In the genomic region with DNA sequence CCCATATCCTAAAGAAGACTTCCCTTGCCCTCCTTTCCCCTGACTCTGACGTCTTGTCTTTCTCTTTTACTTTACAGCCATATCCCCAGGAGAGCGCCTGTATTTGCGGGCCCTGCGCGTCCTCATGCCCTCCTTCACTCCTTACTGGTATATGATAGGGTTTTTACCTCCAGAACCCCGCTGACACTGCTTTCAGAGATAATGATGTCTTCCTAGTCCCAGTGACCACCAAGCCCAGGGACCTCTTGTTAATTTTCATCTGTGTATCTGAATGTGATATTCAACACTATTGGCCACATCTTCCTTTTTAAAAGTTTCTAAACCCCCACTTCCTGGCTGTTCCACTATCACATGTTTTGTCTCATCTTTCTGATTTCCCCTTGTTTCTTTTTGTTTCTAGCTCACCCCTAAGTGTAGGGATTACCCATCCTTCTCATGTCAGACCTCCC, we compare ENCODE assay signal across 13 cellular contexts.
DNase-seq lines count a peak whose midpoint lies in the region; ATAC-seq lines count a peak whose summit lies in the region.
"Had no signal": no experiment of that assay in that cellular context is flagged by ENCODE, and none has a peak within 500 bp of the region (broad histone marks: within the 10 kb centered on the region; RNA-seq: fewer than 3 reads in every experiment).

No MANE protein-coding gene starts in this region.

- H3K9me3 Mint-ChIP-seq in activated CD4-positive, alpha-beta T cell treated with anti-CD3 and anti-CD28 coated beads, Interleukin-2, amount 10 ng/mL, durations not matched to agents 7 days and 5 days, result peaks cover 19% of the 10 kb centered on the region
- peaks cover 4% of the 10 kb centered on the region for H3K9me3 Mint-ChIP-seq in natural killer cell treated with Interleukin-12 subunit alpha and Interleukin-12 subunit beta and Interleukin-15 and Interleukin-18, amount 100 ng/mL, for 72 hours
- peaks cover 11% of the 10 kb centered on the region for H3K9me3 Mint-ChIP-seq in stimulated activated effector memory CD8-positive, alpha-beta T cell treated with anti-CD3 and anti-CD28 coated beads, Interleukin-12 subunit alpha, Interleukin-12 subunit beta, amount 100 ng/mL, for 72 hours

- POLR2A ChIA-PET in activated CD4-positive, alpha-beta T cell treated with anti-CD3 and anti-CD28 coated beads, Interleukin-2, amount 10 ng/mL, durations not matched to agents 7 days and 5 days (lab: Charles Lee), result no interaction called here

- ATAC-seq in GM19397 (IDR thresholded peaks at IDR 0.05; ENCODE audit: unreplicated experiment) (peak; percentile 34), T-helper 17 cell (peak; percentile 25)
- peak; percentile 38 to 73 for ATAC-seq in natural killer cell treated with Interleukin-12 subunit alpha and Interleukin-12 subunit beta and Interleukin-15 and Interleukin-18, amount 100 ng/mL, for 72 hours
- ATAC-seq in stimulated activated effector memory CD8-positive, alpha-beta T cell treated with anti-CD3 and anti-CD28 coated beads, Interleukin-12 subunit alpha, Interleukin-12 subunit beta, amount 100 ng/mL, for 72 hours, result no peak
- ATAC-seq: body of pancreas, Panc1 had no signal

- H3K4me1 Mint-ChIP-seq in activated CD4-positive, alpha-beta T cell treated with anti-CD3 and anti-CD28 coated beads, Interleukin-2, amount 10 ng/mL, durations not matched to agents 7 days and 5 days, result peaks cover 68% of the 10 kb centered on the region
- peaks cover 51% of the 10 kb centered on the region for H3K4me1 Mint-ChIP-seq in T-helper 17 cell
- peaks cover 62 to 63% of the 10 kb centered on the region in 2 donors for H3K4me1 Mint-ChIP-seq in natural killer cell treated with Interleukin-12 subunit alpha and Interleukin-12 subunit beta and Interleukin-15 and Interleukin-18, amount 100 ng/mL, for 72 hours (ENCODE audit: low read depth in 2 of 2)
- peaks cover 50% of the 10 kb centered on the region for H3K4me1 Mint-ChIP-seq in stimulated activated effector memory CD8-positive, alpha-beta T cell treated with anti-CD3 and anti-CD28 coated beads, Interleukin-12 subunit alpha, Interleukin-12 subunit beta, amount 100 ng/mL, for 72 hours
- H3K4me1 Mint-ChIP-seq: nephron had no signal

- CTCF ChIA-PET in activated CD4-positive, alpha-beta T cell treated with anti-CD3 and anti-CD28 coated beads, Interleukin-2, amount 10 ng/mL, durations not matched to agents 7 days and 5 days (lab: Charles Lee), result interaction anchor here (0.7 to 1.7 kb wide), 2 partner anchors 9 to 969 kb away, joined by 3 to 4 read pairs; no protein-coding TSS in a partner anchor

- H3K4me3 Mint-ChIP-seq in activated CD4-positive, alpha-beta T cell treated with anti-CD3 and anti-CD28 coated beads, Interleukin-2, amount 10 ng/mL, durations not matched to agents 7 days and 5 days, result no peak overlapping the region
- peak overlapping the region; percentile 47 for H3K4me3 Mint-ChIP-seq in T-helper 17 cell
- H3K4me3 Mint-ChIP-seq in natural killer cell treated with Interleukin-12 subunit alpha and Interleukin-12 subunit beta and Interleukin-15 and Interleukin-18, amount 100 ng/mL, for 72 hours, result peak overlapping the region; percentile 75
- H3K4me3 Mint-ChIP-seq in stimulated activated effector memory CD8-positive, alpha-beta T cell treated with anti-CD3 and anti-CD28 coated beads, Interleukin-12 subunit alpha, Interleukin-12 subunit beta, amount 100 ng/mL, for 72 hours, result no peak overlapping the region
- H3K4me3 Mint-ChIP-seq: nephron had no signal

- H3K27me3 Mint-ChIP-seq in activated CD4-positive, alpha-beta T cell treated with anti-CD3 and anti-CD28 coated beads, Interleukin-2, amount 10 ng/mL, durations not matched to agents 7 days and 5 days, result no peaks in the 10 kb centered on the region
- H3K27me3 Mint-ChIP-seq in T-helper 17 cell, result no peaks in the 10 kb centered on the region
- no peaks in the 10 kb centered on the region for H3K27me3 Mint-ChIP-seq in natural killer cell treated with Interleukin-12 subunit alpha and Interleukin-12 subunit beta and Interleukin-15 and Interleukin-18, amount 100 ng/mL, for 72 hours

- H3K27ac Mint-ChIP-seq in activated CD4-positive, alpha-beta T cell treated with anti-CD3 and anti-CD28 coated beads, Interleukin-2, amount 10 ng/mL, durations not matched to agents 7 days and 5 days, result peak overlapping the region; percentile 22
- H3K27ac Mint-ChIP-seq in T-helper 17 cell, result peak overlapping the region; percentile 1
- H3K27ac Mint-ChIP-seq in natural killer cell treated with Interleukin-12 subunit alpha and Interleukin-12 subunit beta and Interleukin-15 and Interleukin-18, amount 100 ng/mL, for 72 hours, result peak overlapping the region; percentile 77 to 90
- no peak overlapping the region for H3K27ac Mint-ChIP-seq in stimulated activated effector memory CD8-positive, alpha-beta T cell treated with anti-CD3 and anti-CD28 coated beads, Interleukin-12 subunit alpha, Interleukin-12 subunit beta, amount 100 ng/mL, for 72 hours
- H3K27ac Mint-ChIP-seq: nephron had no signal

- no peak for DNase-seq in activated CD4-positive, alpha-beta T cell treated with anti-CD3 and anti-CD28 coated beads, Interleukin-2, amount 10 ng/mL, durations not matched to agents 7 days and 5 days
- no peak for DNase-seq in activated CD4-positive, alpha-beta T cell treated with anti-CD3 and anti-CD28 coated beads, Interleukin-2, amount 50 U/mL, for 4 hours
- DNase-seq in T-helper 17 cell (no peak), foreskin melanocyte (no peak), DMS 273 treated with DMSO at 0.1 percent for 48 hours (lab: John Stamatoyannopoulos, UW) (no peak)
- no peak for DNase-seq in natural killer cell treated with Interleukin-12 subunit alpha and Interleukin-12 subunit beta and Interleukin-15 and Interleukin-18, amount 100 ng/mL, for 72 hours (ENCODE audit: low spot score)
- no peak for DNase-seq in stimulated activated effector memory CD8-positive, alpha-beta T cell treated with anti-CD3 and anti-CD28 coated beads, Interleukin-12 subunit alpha, Interleukin-12 subunit beta, amount 100 ng/mL, for 72 hours (ENCODE audit: low spot score in 2 of 2)
- DNase-seq: activated CD8-positive, alpha-beta memory T cell treated with anti-CD3 and anti-CD28 coated beads, Interleukin-2, amount 50 U/mL, for 4 hours; body of pancreas; NCI-H446 had no signal

- no peaks in the 10 kb centered on the region for H3K9me3 ChIP-seq in T-helper 17 cell (ENCODE audit: control insufficient read depth, low read length, poor library complexity, severe bottlenecking)
- H3K9me3 ChIP-seq: body of pancreas had no signal

- peaks cover 59% of the 10 kb centered on the region for H3K36me3 Mint-ChIP-seq in activated CD4-positive, alpha-beta T cell treated with anti-CD3 and anti-CD28 coated beads, Interleukin-2, amount 10 ng/mL, durations not matched to agents 7 days and 5 days (ENCODE audit: low read depth)
- H3K36me3 Mint-ChIP-seq in T-helper 17 cell (ENCODE audit: low read depth), result peaks cover 6% of the 10 kb centered on the region
- H3K36me3 Mint-ChIP-seq in natural killer cell treated with Interleukin-12 subunit alpha and Interleukin-12 subunit beta and Interleukin-15 and Interleukin-18, amount 100 ng/mL, for 72 hours, result peaks cover 37% of the 10 kb centered on the region
- H3K36me3 Mint-ChIP-seq in stimulated activated effector memory CD8-positive, alpha-beta T cell treated with anti-CD3 and anti-CD28 coated beads, Interleukin-12 subunit alpha, Interleukin-12 subunit beta, amount 100 ng/mL, for 72 hours, result peaks cover 41% of the 10 kb centered on the region

Comparison
In these comparisons a context has a peak if more than half of its experiments do, and no peak if none do; other contexts are left out.
1. H3K4me3 Mint-ChIP-seq: peak in T-helper 17 cell (single experiment) and natural killer cell treated with Interleukin-12 subunit alpha and Interleukin-12 subunit beta and Interleukin-15 and Interleukin-18, amount 100 ng/mL, for 72 hours (single experiment); none in activated CD4-positive, alpha-beta T cell treated with anti-CD3 and anti-CD28 coated beads, Interleukin-2, amount 10 ng/mL, durations not matched to agents 7 days and 5 days (single experiment) and stimulated activated effector memory CD8-positive, alpha-beta T cell treated with anti-CD3 and anti-CD28 coated beads, Interleukin-12 subunit alpha, Interleukin-12 subunit beta, amount 100 ng/mL, for 72 hours (single experiment).